In the genomic region with DNA sequence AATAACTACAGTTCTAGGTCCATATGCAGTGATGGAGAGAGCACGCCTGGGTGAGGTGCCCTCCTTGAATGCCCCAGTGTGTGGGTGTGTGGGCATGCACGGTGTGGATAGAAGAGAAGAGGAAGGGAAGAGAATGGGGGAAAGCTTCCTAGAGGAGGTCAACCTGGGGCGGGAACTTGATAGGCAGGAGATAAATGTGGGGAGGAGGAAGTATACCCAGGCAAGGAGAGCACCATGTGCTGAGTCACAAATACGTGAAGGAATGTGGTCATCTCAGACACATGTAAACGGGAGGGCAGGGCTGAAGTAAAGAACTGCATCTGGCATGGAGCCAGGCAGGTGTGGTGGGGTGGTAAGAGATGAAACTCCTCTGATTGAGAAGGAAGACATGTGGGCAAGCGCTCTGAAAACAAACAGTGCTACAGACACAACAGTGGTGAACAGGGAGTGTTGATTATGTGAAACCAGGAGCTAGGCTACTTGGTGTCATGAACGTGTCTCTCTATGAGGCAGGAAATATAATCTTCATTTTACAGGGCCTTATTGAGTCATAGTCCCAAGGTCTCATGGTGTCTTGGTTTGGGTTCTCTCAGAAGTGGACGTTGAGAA, we compare ENCODE assay signal across 8 cellular contexts.
DNase-seq lines count a peak whose midpoint lies in the region; ATAC-seq lines count a peak whose summit lies in the region.

No MANE protein-coding gene starts in this region.

- ATAC-seq in GM19043 (IDR thresholded peaks at IDR 0.05; ENCODE audit: low read depth, unreplicated experiment) (peak; percentile 83), HG03342 (IDR thresholded peaks at IDR 0.05; ENCODE audit: unreplicated experiment) (peak; percentile 74), left colon (peak; percentile 93)
- peak; percentile 84 for ATAC-seq in activated CD4-positive, alpha-beta T cell treated with anti-CD3 and anti-CD28 coated beads for 36 hours

- peak; percentile 60 for DNase-seq in A172 (ENCODE audit: low spot score)
- peak; percentile 89 for DNase-seq in activated CD4-positive, alpha-beta T cell treated with anti-CD3 and anti-CD28 coated beads for 36 hours
- peak; percentile 73 for DNase-seq in left colon
- no peak for DNase-seq in T1000 (lab: John Stamatoyannopoulos, UW)
- no peak for DNase-seq in NCI-H524 (lab: John Stamatoyannopoulos, UW)
- no peak for DNase-seq in NCI-H69 (lab: John Stamatoyannopoulos, UW)

- H3K4me1 Mint-ChIP-seq in activated CD4-positive, alpha-beta T cell treated with anti-CD3 and anti-CD28 coated beads for 36 hours = peaks cover 6% of the 10 kb centered on the region

- POLR2A ChIA-PET in activated CD4-positive, alpha-beta T cell treated with anti-CD3 and anti-CD28 coated beads for 36 hours (lab: Charles Lee) = interaction anchor here (0.5 to 1.0 kb wide), 4 partner anchors 48 to 132 kb away, joined by 3 to 5 read pairs (median 4); a partner anchor contains a TSS

- no peaks in the 10 kb centered on the region for H3K9me3 Mint-ChIP-seq in activated CD4-positive, alpha-beta T cell treated with anti-CD3 and anti-CD28 coated beads for 36 hours (ENCODE audit: low read depth)

- peaks cover 2% of the 10 kb centered on the region for H3K36me3 Mint-ChIP-seq in activated CD4-positive, alpha-beta T cell treated with anti-CD3 and anti-CD28 coated beads for 36 hours (ENCODE audit: low read depth)

- H3K27ac Mint-ChIP-seq in activated CD4-positive, alpha-beta T cell treated with anti-CD3 and anti-CD28 coated beads for 36 hours = no peak overlapping the region

- no peak overlapping the region for H3K4me3 Mint-ChIP-seq in activated CD4-positive, alpha-beta T cell treated with anti-CD3 and anti-CD28 coated beads for 36 hours

- intact Hi-C loops in activated CD4-positive, alpha-beta T cell treated with anti-CD3 and anti-CD28 coated beads for 36 hours (cut with DNase I, micrococcal nuclease) = loop anchor here (1.0 to 2.0 kb wide), 8 partner anchors 19 to 410 kb away; a partner anchor contains a TSS
- intact Hi-C loops in left colon (cut with DNase I, micrococcal nuclease) = no loop called here

- no peaks in the 10 kb centered on the region for H3K27me3 Mint-ChIP-seq in activated CD4-positive, alpha-beta T cell treated with anti-CD3 and anti-CD28 coated beads for 36 hours

- CTCF ChIA-PET in activated CD4-positive, alpha-beta T cell treated with anti-CD3 and anti-CD28 coated beads for 36 hours (lab: Charles Lee) = interaction anchor here (0.6 to 1.8 kb wide), 9 partner anchors 8 to 141 kb away, joined by 3 to 18 read pairs (median 3); a partner anchor contains a TSS

Comparison
In these comparisons a context has a peak if more than half of its experiments do, and no peak if none do; other contexts are left out.
1. DNase-seq: peak in A172 (single experiment), activated CD4-positive, alpha-beta T cell treated with anti-CD3 and anti-CD28 coated beads for 36 hours (single experiment) and left colon (2 of 2); none in T1000 (single experiment), NCI-H524 (0 of 2) and NCI-H69 (single experiment).
2. intact Hi-C loops: an anchor here in activated CD4-positive, alpha-beta T cell treated with anti-CD3 and anti-CD28 coated beads for 36 hours (1.0 to 2.0 kb wide); none called in left colon.
3. Peak in every context shown above with its lines, with median percentiles within 50 percentile points of each other: ATAC-seq.